Comparison of ENCODE assay signal across 12 cellular contexts in genomic region chr10:95350212-95350829, GRCh38.
DNase-seq lines count a peak whose midpoint lies in the region; ATAC-seq lines count a peak whose summit lies in the region.
"Had no signal": no experiment of that assay in that cellular context is flagged by ENCODE, and none has a peak within 500 bp of the region (broad histone marks: within the 10 kb centered on the region; RNA-seq: fewer than 3 reads in every experiment).

No MANE protein-coding gene starts in this region.

- H3K9me3 ChIP-seq in muscle layer of duodenum (ENCODE audit: control insufficient read depth in 1 of 2, low read length in 2 of 2): no peaks in the 10 kb centered on the region
- H3K9me3 ChIP-seq: SK-N-SH had no signal

- no peaks in the 10 kb centered on the region for H3K27me3 ChIP-seq in muscle layer of duodenum (ENCODE audit: low read depth, low read length)

- H3K4me1 ChIP-seq in muscle layer of duodenum (ENCODE audit: control insufficient read depth in 1 of 2, insufficient read depth in 2 of 2, low read length in 2 of 2): peaks cover 0 to 31% of the 10 kb centered on the region in 2 donors

- H3K36me3 ChIP-seq in muscle layer of duodenum (ENCODE audit: control insufficient read depth in 1 of 2, insufficient read depth in 2 of 2, low read length in 2 of 2): peaks cover 27 to 53% of the 10 kb centered on the region in 2 donors

- DNase-seq in SIG-M5 treated with dmso at 0.1 percent for 504 hours (lab: John Stamatoyannopoulos, UW; ENCODE audit: unreplicated experiment) (peak; percentile 1), SIG-M5 (lab: John Stamatoyannopoulos, UW) (no peak), fibroblast of peridontal ligament (ENCODE audit: extremely low read depth) (peak; percentile 87), HUDEP-2 (lab: John Stamatoyannopoulos, UW; ENCODE audit: unreplicated experiment in 76 of 76) (no peak)
- DNase-seq: 8988T; NCI-H1417; SK-N-SH; stimulated activated naive CD8-positive, alpha-beta T cell treated with anti-CD3 and anti-CD28 coated beads, Interleukin-15, amount 100 ng/mL, for 72 hours had no signal

- no peak for ATAC-seq in HG02642 (IDR thresholded peaks at IDR 0.05; ENCODE audit: poor library complexity, unreplicated experiment)
- no peak for ATAC-seq in HG02588 (IDR thresholded peaks at IDR 0.05; ENCODE audit: unreplicated experiment)
- no peak for ATAC-seq in GM21526 (IDR thresholded peaks at IDR 0.05; ENCODE audit: low FRiP score, unreplicated experiment)
- ATAC-seq: stimulated activated naive CD8-positive, alpha-beta T cell treated with anti-CD3 and anti-CD28 coated beads, Interleukin-15, amount 100 ng/mL, for 72 hours had no signal

- H3K4me3 ChIP-seq in muscle layer of duodenum (ENCODE audit: low read depth in 1 of 2, low read length in 2 of 2): no peak overlapping the region

- H3K27ac ChIP-seq in muscle layer of duodenum (ENCODE audit: low read length): peak overlapping the region; percentile 18

Comparison
In these comparisons a context has a peak if more than half of its experiments do, and no peak if none do; other contexts are left out.
1. DNase-seq: peak in SIG-M5 treated with dmso at 0.1 percent for 504 hours (single experiment) and fibroblast of peridontal ligament (single experiment); none in SIG-M5 (single experiment) and HUDEP-2 (0 of 76).